Comparison of ENCODE assay signal across 1 cellular context in the genomic region with DNA sequence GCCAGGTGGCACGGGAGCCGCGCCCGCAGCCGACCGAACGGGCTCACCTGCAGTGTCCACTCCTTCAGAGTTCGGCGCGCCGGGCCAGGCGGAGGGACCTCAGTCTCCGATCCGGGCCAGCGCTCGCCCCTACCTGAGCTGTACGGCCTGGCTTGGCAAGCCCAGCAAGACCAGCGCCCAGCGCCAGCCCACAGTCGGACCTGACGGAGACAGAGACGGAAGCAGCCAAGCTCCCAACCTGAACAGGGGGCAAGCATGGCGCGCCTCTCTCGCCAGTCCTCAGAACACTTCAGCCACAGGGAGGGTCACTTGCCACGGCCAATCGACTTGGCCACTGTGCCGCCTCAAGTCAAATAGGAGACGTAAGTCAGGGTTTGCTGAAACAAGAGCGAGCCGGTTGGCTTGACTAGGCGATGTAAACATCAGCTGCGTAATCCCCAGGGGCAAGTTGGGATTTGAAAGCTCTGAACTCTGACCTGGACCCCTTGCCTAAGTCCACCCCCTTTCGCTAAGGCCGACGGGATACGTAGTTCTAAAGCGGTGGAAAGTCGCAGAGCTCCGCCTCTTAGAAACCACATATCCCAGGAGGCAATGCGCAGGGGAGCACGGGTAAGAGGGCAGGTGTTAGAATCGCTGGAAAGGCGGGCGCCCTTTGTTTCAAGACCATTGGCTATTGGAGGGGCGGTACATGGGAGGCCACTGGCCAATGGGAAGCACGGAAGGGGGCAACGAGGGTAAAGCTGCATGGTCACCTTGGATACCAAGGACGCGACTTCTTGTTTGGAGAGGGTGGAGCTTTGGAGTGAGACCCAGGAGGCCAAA.
TF ChIP-seq lines count a peak whose summit lies in the region.
"Not testable (repeated sequence)": the region's sequence is repeated elsewhere in the genome, so short reads cannot be mapped to it uniquely, and the experiment has no call there.

A gene with protein sequence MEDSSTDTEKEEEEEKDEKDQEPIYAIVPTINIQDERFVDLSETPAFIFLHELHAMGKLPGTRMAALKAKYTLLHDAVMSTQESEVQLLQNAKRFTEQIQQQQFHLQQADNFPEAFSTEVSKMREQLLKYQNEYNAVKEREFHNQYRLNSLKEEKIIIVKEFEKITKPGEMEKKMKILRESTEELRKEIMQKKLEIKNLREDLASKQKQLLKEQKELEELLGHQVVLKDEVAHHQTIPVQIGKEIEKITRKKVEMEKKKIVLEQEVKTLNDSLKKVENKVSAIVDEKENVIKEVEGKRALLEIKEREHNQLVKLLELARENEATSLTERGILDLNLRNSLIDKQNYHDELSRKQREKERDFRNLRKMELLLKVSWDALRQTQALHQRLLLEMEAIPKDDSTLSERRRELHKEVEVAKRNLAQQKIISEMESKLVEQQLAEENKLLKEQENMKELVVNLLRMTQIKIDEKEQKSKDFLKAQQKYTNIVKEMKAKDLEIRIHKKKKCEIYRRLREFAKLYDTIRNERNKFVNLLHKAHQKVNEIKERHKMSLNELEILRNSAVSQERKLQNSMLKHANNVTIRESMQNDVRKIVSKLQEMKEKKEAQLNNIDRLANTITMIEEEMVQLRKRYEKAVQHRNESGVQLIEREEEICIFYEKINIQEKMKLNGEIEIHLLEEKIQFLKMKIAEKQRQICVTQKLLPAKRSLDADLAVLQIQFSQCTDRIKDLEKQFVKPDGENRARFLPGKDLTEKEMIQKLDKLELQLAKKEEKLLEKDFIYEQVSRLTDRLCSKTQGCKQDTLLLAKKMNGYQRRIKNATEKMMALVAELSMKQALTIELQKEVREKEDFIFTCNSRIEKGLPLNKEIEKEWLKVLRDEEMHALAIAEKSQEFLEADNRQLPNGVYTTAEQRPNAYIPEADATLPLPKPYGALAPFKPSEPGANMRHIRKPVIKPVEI (plus strand): TSS at position 756 of the 822 bp plus-strand sequence. CDS start 45,054 bp downstream, outside the sequence.

TF ChIP-seq in HepG2, 621 proteins besides CTCF, POLR2A, EP300 and RAD21 (continued from another document and continues in another):
- TF ChIP-seq RERE (CRISPR knock-in tag; IDR thresholded peaks at IDR 0.05; ENCODE audit: low read depth) (0 out of 2 replicates have a peak, but pooled peaks have one; percentile 14), SMYD3 (CRISPR knock-in tag; IDR thresholded peaks at IDR 0.05) (0 out of 2 replicates have a peak, but pooled peaks have one; percentile 30), KDM2A (CRISPR knock-in tag; IDR thresholded peaks at IDR 0.05; ENCODE audit: borderline replicate concordance, low read depth) (peak; percentile 65), PITX1 (CRISPR knock-in tag; IDR thresholded peaks at IDR 0.05) (peak; percentile 96), KDM5A (IDR thresholded peaks at IDR 0.05; ENCODE audit: borderline replicate concordance, low read length) (peak; percentile 71; the same call in 1 of the 2 replicates), FOXC1 (CRISPR knock-in tag; IDR thresholded peaks at IDR 0.05; ENCODE audit: borderline replicate concordance) (peak; percentile 75; the same call in 1 of the 2 replicates), TARDBP (CRISPR knock-in tag; IDR thresholded peaks at IDR 0.05) (peak; percentile 94), NR2C2 (CRISPR knock-in tag; IDR thresholded peaks at IDR 0.05; ENCODE audit: borderline replicate concordance) (peak; percentile 99), ELF1 (CRISPR knock-in tag; IDR thresholded peaks at IDR 0.05) (peak; percentile 66), YY1 (IDR thresholded peaks at IDR 0.05; ENCODE audit: insufficient read depth, insufficient replicate concordance, low read depth, low read length) (peak; percentile 49), MED1 (CRISPR knock-in tag; IDR thresholded peaks at IDR 0.05) (0 out of 2 replicates have a peak, but pooled peaks have one; percentile 10), GMEB1 (CRISPR knock-in tag; IDR thresholded peaks at IDR 0.05; ENCODE audit: borderline replicate concordance) (peak; percentile 75; the same call in 1 of the 2 replicates), ZBTB34 (CRISPR knock-in tag; IDR thresholded peaks at IDR 0.05) (0 out of 2 replicates have a peak, but pooled peaks have one; percentile 20), FOXK1 (CRISPR knock-in tag; IDR thresholded peaks at IDR 0.05; ENCODE audit: borderline replicate concordance, low read depth) (peak; percentile 98), FOXA1 (CRISPR knock-in tag; IDR thresholded peaks at IDR 0.05) (peak; percentile 68), NR2F6 (IDR thresholded peaks at IDR 0.05) (peak; percentile 95), NR2F6 (CRISPR knock-in tag; IDR thresholded peaks at IDR 0.05) (peak; percentile 95), STAG1 (CRISPR knock-in tag; IDR thresholded peaks at IDR 0.05) (peak; percentile 13; the same call in 1 of the 2 replicates), BORCS8-MEF2B (CRISPR knock-in tag; IDR thresholded peaks at IDR 0.05) (peak; percentile 63), ZNF274 (CRISPR knock-in tag; IDR thresholded peaks at IDR 0.05) (peak; percentile 65; the same call in 1 of the 2 replicates), ZNF503 (CRISPR knock-in tag; IDR thresholded peaks at IDR 0.05) (peak; percentile 31; the same call in 1 of the 2 replicates), TBX2 (CRISPR knock-in tag; IDR thresholded peaks at IDR 0.05; ENCODE audit: borderline replicate concordance) (peak; percentile 94), SOX6 (CRISPR knock-in tag; IDR thresholded peaks at IDR 0.05) (peak; percentile 40; the same call in 1 of the 2 replicates), HDAC2 (CRISPR knock-in tag; IDR thresholded peaks at IDR 0.05) (peak; percentile 71), NONO (CRISPR knock-in tag; conservative IDR thresholded peaks at IDR 0.05) (peak; percentile 35; the same call in 1 of the 2 replicates), ZNF263 (CRISPR knock-in tag; IDR thresholded peaks at IDR 0.05) (peak; percentile 38; the same call in 1 of the 2 replicates), CREM (IDR thresholded peaks at IDR 0.05) (peak; percentile 96), SIN3B (IDR thresholded peaks at IDR 0.05; ENCODE audit: low read length) (0 out of 2 replicates have a peak, but pooled peaks have one; percentile 54)
- TF ChIP-seq, protein P1, sequence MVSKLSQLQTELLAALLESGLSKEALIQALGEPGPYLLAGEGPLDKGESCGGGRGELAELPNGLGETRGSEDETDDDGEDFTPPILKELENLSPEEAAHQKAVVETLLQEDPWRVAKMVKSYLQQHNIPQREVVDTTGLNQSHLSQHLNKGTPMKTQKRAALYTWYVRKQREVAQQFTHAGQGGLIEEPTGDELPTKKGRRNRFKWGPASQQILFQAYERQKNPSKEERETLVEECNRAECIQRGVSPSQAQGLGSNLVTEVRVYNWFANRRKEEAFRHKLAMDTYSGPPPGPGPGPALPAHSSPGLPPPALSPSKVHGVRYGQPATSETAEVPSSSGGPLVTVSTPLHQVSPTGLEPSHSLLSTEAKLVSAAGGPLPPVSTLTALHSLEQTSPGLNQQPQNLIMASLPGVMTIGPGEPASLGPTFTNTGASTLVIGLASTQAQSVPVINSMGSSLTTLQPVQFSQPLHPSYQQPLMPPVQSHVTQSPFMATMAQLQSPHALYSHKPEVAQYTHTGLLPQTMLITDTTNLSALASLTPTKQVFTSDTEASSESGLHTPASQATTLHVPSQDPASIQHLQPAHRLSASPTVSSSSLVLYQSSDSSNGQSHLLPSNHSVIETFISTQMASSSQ (IDR thresholded peaks at IDR 0.05; ENCODE audit: low read depth): not testable (repeated sequence)
- TF ChIP-seq, protein P1 (CRISPR knock-in tag; IDR thresholded peaks at IDR 0.05; ENCODE audit: borderline replicate concordance): peak; percentile 52; the same call in 1 of the 2 replicates
- TF ChIP-seq, protein P2, sequence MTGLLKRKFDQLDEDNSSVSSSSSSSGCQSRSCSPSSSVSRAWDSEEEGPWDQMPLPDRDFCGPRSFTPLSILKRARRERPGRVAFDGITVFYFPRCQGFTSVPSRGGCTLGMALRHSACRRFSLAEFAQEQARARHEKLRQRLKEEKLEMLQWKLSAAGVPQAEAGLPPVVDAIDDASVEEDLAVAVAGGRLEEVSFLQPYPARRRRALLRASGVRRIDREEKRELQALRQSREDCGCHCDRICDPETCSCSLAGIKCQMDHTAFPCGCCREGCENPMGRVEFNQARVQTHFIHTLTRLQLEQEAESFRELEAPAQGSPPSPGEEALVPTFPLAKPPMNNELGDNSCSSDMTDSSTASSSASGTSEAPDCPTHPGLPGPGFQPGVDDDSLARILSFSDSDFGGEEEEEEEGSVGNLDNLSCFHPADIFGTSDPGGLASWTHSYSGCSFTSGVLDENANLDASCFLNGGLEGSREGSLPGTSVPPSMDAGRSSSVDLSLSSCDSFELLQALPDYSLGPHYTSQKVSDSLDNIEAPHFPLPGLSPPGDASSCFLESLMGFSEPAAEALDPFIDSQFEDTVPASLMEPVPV (CRISPR knock-in tag; IDR thresholded peaks at IDR 0.05): 0 out of 2 replicates have a peak, but pooled peaks have one; percentile 35
- TF ChIP-seq FOXA1 (IDR thresholded peaks at IDR 0.05); SOX6 (IDR thresholded peaks at IDR 0.05); NONO (IDR thresholded peaks at IDR 0.05); CREM (CRISPR knock-in tag; IDR thresholded peaks at IDR 0.05): not testable (repeated sequence)
